ENCODE assay signal across 1 cellular context in the genomic region with DNA sequence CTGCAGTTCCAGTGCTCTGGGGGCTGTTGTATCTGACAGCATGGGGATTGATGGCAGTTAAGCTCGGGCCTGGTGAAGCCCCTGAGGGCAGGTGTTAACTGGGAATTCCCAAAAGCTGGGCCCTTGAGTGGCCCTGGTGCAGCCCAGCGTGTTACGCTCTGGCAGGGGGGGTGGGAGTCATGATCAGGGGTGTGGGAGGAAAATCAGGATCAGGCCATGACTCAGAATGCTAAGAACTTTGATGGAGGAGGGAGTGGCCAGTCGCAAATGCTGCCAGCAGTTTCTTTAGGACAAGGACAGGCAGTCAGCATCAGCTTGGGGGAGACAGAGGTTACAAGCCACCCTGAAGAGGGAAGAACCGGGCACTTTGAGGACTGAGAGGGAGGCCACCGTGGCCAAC.
TF ChIP-seq lines count a peak whose summit lies in the region.

No MANE protein-coding gene starts in this region.

TF ChIP-seq in HCT116, 20 proteins besides CTCF, POLR2A, EP300 and RAD21 (continued from another document):
- TF ChIP-seq, protein P1, sequence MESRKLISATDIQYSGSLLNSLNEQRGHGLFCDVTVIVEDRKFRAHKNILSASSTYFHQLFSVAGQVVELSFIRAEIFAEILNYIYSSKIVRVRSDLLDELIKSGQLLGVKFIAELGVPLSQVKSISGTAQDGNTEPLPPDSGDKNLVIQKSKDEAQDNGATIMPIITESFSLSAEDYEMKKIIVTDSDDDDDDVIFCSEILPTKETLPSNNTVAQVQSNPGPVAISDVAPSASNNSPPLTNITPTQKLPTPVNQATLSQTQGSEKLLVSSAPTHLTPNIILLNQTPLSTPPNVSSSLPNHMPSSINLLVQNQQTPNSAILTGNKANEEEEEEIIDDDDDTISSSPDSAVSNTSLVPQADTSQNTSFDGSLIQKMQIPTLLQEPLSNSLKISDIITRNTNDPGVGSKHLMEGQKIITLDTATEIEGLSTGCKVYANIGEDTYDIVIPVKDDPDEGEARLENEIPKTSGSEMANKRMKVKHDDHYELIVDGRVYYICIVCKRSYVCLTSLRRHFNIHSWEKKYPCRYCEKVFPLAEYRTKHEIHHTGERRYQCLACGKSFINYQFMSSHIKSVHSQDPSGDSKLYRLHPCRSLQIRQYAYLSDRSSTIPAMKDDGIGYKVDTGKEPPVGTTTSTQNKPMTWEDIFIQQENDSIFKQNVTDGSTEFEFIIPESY (IDR thresholded peaks at IDR 0.05; ENCODE audit: extremely low read depth, insufficient replicate concordance, low read length) = no peak
- no peak for TF ChIP-seq ZFX (IDR thresholded peaks at IDR 0.05)
- TF ChIP-seq CBX3 (IDR thresholded peaks at IDR 0.05; ENCODE audit: low read depth) = no peak
- no peak for TF ChIP-seq TCF7L2 (IDR thresholded peaks at IDR 0.05; ENCODE audit: borderline replicate concordance, extremely low read depth, insufficient read depth, insufficient read length)
- no peak for TF ChIP-seq POLR2AphosphoS5 (IDR thresholded peaks at IDR 0.05; ENCODE audit: low read depth, low read length)
- no peak for TF ChIP-seq EZH2 (IDR thresholded peaks at IDR 0.05)
- TF ChIP-seq EZH2phosphoT487 (IDR thresholded peaks at IDR 0.05; ENCODE audit: borderline replicate concordance) = no peak
- TF ChIP-seq YY1 (IDR thresholded peaks at IDR 0.05; ENCODE audit: extremely low read depth, insufficient replicate concordance, low read depth, low read length) = no peak
- peak; percentile 21; the same call in 1 of the 2 replicates for TF ChIP-seq EGR1 (IDR thresholded peaks at IDR 0.05; ENCODE audit: low read depth)
- TF ChIP-seq SIN3A (IDR thresholded peaks at IDR 0.05; ENCODE audit: low read depth) = no peak
- TF ChIP-seq JUND (IDR thresholded peaks at IDR 0.05) = peak; percentile 56; the same call in 1 of the 2 replicates
- TF ChIP-seq, protein P2, sequence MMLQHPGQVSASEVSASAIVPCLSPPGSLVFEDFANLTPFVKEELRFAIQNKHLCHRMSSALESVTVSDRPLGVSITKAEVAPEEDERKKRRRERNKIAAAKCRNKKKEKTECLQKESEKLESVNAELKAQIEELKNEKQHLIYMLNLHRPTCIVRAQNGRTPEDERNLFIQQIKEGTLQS (IDR thresholded peaks at IDR 0.05) = no peak
- TF ChIP-seq, protein P3, sequence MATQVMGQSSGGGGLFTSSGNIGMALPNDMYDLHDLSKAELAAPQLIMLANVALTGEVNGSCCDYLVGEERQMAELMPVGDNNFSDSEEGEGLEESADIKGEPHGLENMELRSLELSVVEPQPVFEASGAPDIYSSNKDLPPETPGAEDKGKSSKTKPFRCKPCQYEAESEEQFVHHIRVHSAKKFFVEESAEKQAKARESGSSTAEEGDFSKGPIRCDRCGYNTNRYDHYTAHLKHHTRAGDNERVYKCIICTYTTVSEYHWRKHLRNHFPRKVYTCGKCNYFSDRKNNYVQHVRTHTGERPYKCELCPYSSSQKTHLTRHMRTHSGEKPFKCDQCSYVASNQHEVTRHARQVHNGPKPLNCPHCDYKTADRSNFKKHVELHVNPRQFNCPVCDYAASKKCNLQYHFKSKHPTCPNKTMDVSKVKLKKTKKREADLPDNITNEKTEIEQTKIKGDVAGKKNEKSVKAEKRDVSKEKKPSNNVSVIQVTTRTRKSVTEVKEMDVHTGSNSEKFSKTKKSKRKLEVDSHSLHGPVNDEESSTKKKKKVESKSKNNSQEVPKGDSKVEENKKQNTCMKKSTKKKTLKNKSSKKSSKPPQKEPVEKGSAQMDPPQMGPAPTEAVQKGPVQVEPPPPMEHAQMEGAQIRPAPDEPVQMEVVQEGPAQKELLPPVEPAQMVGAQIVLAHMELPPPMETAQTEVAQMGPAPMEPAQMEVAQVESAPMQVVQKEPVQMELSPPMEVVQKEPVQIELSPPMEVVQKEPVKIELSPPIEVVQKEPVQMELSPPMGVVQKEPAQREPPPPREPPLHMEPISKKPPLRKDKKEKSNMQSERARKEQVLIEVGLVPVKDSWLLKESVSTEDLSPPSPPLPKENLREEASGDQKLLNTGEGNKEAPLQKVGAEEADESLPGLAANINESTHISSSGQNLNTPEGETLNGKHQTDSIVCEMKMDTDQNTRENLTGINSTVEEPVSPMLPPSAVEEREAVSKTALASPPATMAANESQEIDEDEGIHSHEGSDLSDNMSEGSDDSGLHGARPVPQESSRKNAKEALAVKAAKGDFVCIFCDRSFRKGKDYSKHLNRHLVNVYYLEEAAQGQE (IDR thresholded peaks at IDR 0.05; ENCODE audit: low read depth) = no peak
- TF ChIP-seq ELF1 (IDR thresholded peaks at IDR 0.05; ENCODE audit: borderline replicate concordance, low read depth) = no peak
- TF ChIP-seq FOSL1 (IDR thresholded peaks at IDR 0.05; ENCODE audit: low read depth) = peak; percentile 63; the same call in 1 of the 2 replicates
TF ChIP-seq in HCT116: peak in this region for 3.
